ENCODE assay signal across 8 cellular contexts in the genomic region with DNA sequence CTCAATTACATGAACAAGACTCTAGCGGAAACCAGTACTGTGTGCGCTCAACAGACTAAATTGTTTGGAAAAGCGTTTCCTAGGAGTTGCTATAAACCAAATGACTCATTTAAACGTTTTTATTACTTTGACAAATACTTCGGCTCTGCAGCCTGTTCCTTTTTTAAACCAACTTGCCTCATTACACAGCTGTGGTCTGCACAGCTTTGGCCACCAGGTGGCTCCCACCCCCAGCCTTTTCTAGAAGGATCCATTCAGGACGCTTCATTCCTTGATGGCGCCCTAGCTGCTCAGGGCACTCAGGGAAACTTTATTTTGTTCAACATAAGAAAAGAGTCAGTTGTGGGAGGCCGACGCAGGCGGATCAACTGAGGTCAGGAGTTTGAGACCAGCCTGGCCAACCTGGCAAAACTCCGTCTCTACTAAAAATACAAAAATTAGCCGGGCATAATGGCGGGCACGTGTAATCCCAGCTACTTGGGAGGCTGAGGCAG. TPM values are rescaled to one million over a fixed set of nuclear protein-coding genes. Genes with fewer than 3 reads are reported as not detected.
DNase-seq lines count a peak whose midpoint lies in the region; ATAC-seq and TF ChIP-seq lines count a peak whose summit lies in the region.

No MANE protein-coding gene starts in this region.

- H3K4me3 ChIP-seq in left ventricle myocardium inferior: no peak overlapping the region
- H3K4me3 ChIP-seq in psoas muscle: no peak overlapping the region
- no peak overlapping the region for H3K4me3 ChIP-seq in urinary bladder (ENCODE audit: low read depth, low read length)

- H3K27ac ChIP-seq in C4-2B (peak overlapping the region; percentile 20), left ventricle myocardium inferior (replicated peaks) (no peak overlapping the region), psoas muscle (peak overlapping the region; percentile 17), urinary bladder (ENCODE audit: low read depth) (peak overlapping the region; percentile 55)

- DNase-seq in GM20000 (ENCODE audit: low spot score) (peak; percentile 80), NCI-H1092 treated with DMSO at 0.1 percent for 48 hours (lab: John Stamatoyannopoulos, UW) (peak; percentile 57), T-helper 1 cell (peak in 4 of 5 donors; percentile 29 to 68 (median 36)), amygdala (lab: John Stamatoyannopoulos, UW) (peak in 55 of 56 donors; percentile 8 to 91 (median 55)), left ventricle myocardium inferior (peak; percentile 84), psoas muscle (peak; percentile 89 to 92)

- ATAC-seq in psoas muscle: peak; percentile 86 to 91 (median 88)

- intact Hi-C loops in left ventricle myocardium inferior (cut with micrococcal nuclease) (loop anchor here (5.0 to 10.0 kb wide), 2 partner anchors 191 to 534 kb away; no protein-coding TSS in a partner anchor), psoas muscle (cut with DNase I) (loop anchor here (2.0 to 10.0 kb wide), 5 partner anchors 119 to 534 kb away; partner anchors contain the start of genes LATS2 (in 2 of the 2), MRPL57 (in 1 of the 2) and SKA3 (in 1 of the 2))

- H3K4me1 ChIP-seq in left ventricle myocardium inferior: peaks cover 14% of the 10 kb centered on the region
- H3K4me1 ChIP-seq in psoas muscle: peaks cover 14% of the 10 kb centered on the region
- peaks cover 4% of the 10 kb centered on the region for H3K4me1 ChIP-seq in urinary bladder (ENCODE audit: insufficient read depth)

- no peaks in the 10 kb centered on the region for H3K36me3 ChIP-seq in left ventricle myocardium inferior
- no peaks in the 10 kb centered on the region for H3K36me3 ChIP-seq in psoas muscle (ENCODE audit: insufficient read depth in 1 of 2, low read depth in 1 of 2)
- H3K36me3 ChIP-seq in urinary bladder (ENCODE audit: insufficient read depth): no peaks in the 10 kb centered on the region

- TF ChIP-seq CTCF in C4-2B (conservative IDR thresholded peaks at IDR 0.05): peak; percentile 99
- TF ChIP-seq CTCF in GM20000 (IDR thresholded peaks at IDR 0.05; ENCODE audit: extremely low read depth, missing control alignments): peak; percentile 91
- peak; percentile 96 for TF ChIP-seq CTCF in left ventricle myocardium inferior (IDR thresholded peaks at IDR 0.05; ENCODE audit: borderline replicate concordance)
- peak; percentile 97 for TF ChIP-seq CTCF in psoas muscle (IDR thresholded peaks at IDR 0.05)

- H3K27me3 ChIP-seq in left ventricle myocardium inferior (ENCODE audit: low read depth) (peaks cover 21% of the 10 kb centered on the region), psoas muscle (ENCODE audit: insufficient read depth in 3 of 3, low read length in 2 of 3) (peaks cover 0 to 14% (median 0%) of the 10 kb centered on the region in 3 donors)

- WGBS in psoas muscle, 3 donors: 19 to 28% (median 20%) methylated on average over 14 of the region's 14 CpGs
- 18% methylated on average over 14 of the region's 14 CpGs for WGBS in urinary bladder

- H3K9me3 ChIP-seq in left ventricle myocardium inferior (replicated peaks) (no peaks in the 10 kb centered on the region), psoas muscle (no peaks in the 10 kb centered on the region)

RNA-seq across cellular contexts. Expression of gene XPO4, which starts 41.0 kb away (rescaled TPM):
- total RNA-seq in left ventricle myocardium inferior (32.0 TPM), psoas muscle (10 to 100 TPM; 12.2 to 67.2 (median 31.1) TPM), urinary bladder (42.9 TPM)
- polyA plus RNA-seq in psoas muscle (1 to 10 TPM; 3.9 to 6.3 (median 5.4) TPM), urinary bladder (6.2 TPM)

Comparison
In these comparisons a context has a peak if more than half of its experiments do, and no peak if none do; other contexts are left out.
1. DNase-seq: peak in every context shown above with its lines; median percentile 90 in psoas muscle; 84 in left ventricle myocardium inferior; 80 in GM20000; 57 in NCI-H1092 treated with DMSO at 0.1 percent for 48 hours; 55 in amygdala; 36 in T-helper 1 cell.